Comparison of ENCODE assay signal across 9 cellular contexts in the genomic region with DNA sequence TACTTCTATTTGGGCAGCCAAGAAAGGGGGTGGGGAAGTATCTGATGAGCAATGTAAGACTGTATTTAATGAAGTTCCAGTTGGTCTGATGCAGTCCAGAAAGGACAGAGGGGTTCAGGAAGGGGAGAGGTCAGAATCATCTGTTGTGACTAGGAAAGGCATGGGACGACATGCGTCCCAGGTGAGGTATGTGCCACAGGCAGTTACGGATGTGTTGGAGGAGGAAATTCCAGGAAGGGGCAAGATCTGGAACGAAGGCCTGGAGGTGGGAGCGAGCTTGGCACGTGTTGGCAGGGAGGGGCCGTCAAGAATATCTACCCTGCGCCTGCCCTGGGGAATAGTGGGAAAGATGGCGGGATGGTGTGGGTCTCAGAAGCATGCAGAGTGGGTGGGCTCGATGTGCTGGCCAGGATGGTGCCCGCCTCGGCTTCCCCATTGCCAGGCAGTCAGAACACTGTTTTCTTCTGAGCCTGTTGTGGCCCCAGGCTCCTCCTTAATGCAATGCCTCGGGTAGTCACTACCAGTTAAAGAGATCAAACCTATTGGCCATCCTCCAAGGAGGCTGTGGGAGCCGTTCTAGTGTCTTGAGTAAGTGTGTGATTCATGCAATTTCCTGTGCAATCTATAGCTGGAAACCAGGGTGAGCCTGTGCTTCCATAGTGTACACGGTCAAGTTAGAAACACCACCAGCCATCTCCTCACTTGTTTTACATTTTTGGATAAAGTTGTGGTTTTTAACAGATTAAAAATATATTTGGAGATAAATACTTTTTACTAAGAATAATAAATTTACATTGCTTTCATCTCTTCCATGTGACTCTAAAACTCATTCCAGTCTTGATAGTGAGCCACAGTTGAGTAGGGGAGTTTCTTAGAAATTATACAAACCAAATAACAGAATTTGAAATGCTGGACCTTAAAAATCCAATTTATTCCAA. TPM values are rescaled to one million over a fixed set of nuclear protein-coding genes. Genes with fewer than 3 reads are reported as not detected.
DNase-seq lines count a peak whose midpoint lies in the region; ATAC-seq and TF ChIP-seq lines count a peak whose summit lies in the region.
"Had no signal": no experiment of that assay in that cellular context is flagged by ENCODE, and none has a peak within 500 bp of the region (broad histone marks: within the 10 kb centered on the region; RNA-seq: fewer than 3 reads in every experiment).

No MANE protein-coding gene starts in this region.

- H3K27ac ChIP-seq in Peyer's patch, result peak overlapping the region in 3 of 4 donors; percentile 23 to 73 (median 60)
- peak overlapping the region; percentile 14 to 80 for H3K27ac ChIP-seq in esophagus (ENCODE audit: low read depth in 2 of 2, low read length in 1 of 2)
- H3K27ac ChIP-seq in psoas muscle, result peak overlapping the region; percentile 25

- intact Hi-C loops in psoas muscle (cut with DNase I), result no loop called here

- H3K4me3 ChIP-seq in Peyer's patch, result no peak overlapping the region
- no peak overlapping the region for H3K4me3 ChIP-seq in esophagus (ENCODE audit: low read depth in 1 of 2, low read length in 2 of 2)
- H3K4me3 ChIP-seq in psoas muscle, result no peak overlapping the region

- H3K36me3 ChIP-seq in Peyer's patch, result no peaks in the 10 kb centered on the region
- H3K36me3 ChIP-seq in esophagus (ENCODE audit: control insufficient read depth in 2 of 2, insufficient read depth in 2 of 2, low read length in 1 of 2), result no peaks in the 10 kb centered on the region
- H3K36me3 ChIP-seq in psoas muscle (ENCODE audit: insufficient read depth in 1 of 2, low read depth in 1 of 2), result no peaks in the 10 kb centered on the region

- ATAC-seq in psoas muscle (peak in 2 of 4 donors; percentile 21 to 38), HG03175 (IDR thresholded peaks at IDR 0.05; ENCODE audit: unreplicated experiment) (no peak), GM21529 (IDR thresholded peaks at IDR 0.05; ENCODE audit: unreplicated experiment) (no peak), GM21423 (IDR thresholded peaks at IDR 0.05; ENCODE audit: unreplicated experiment) (no peak)

- H3K27me3 ChIP-seq in Peyer's patch (no peaks in the 10 kb centered on the region), esophagus (ENCODE audit: control insufficient read depth in 1 of 2, insufficient read depth in 2 of 2, low read length in 2 of 2) (no peaks in the 10 kb centered on the region), psoas muscle (ENCODE audit: insufficient read depth in 3 of 3, low read length in 2 of 3) (no peaks in the 10 kb centered on the region)

- H3K4me1 ChIP-seq in Peyer's patch (peaks cover 0 to 31% (median 4%) of the 10 kb centered on the region in 4 donors), esophagus (ENCODE audit: control insufficient read depth in 2 of 2, insufficient read depth in 2 of 2, low read length in 1 of 2) (peaks cover 2 to 14% of the 10 kb centered on the region in 2 donors), psoas muscle (peaks cover 33% of the 10 kb centered on the region)

- 39 to 52% methylated on average over 15 of the region's 15 CpGs for WGBS in esophagus, 2 donors
- WGBS in psoas muscle, 3 donors, result 79 to 81% (median 80%) methylated on average over 15 of the region's 15 CpGs

- TF ChIP-seq CTCF in Peyer's patch (IDR thresholded peaks at IDR 0.05) (no peak), psoas muscle (IDR thresholded peaks at IDR 0.05) (no peak)

- no peak for TF ChIP-seq POLR2A in Peyer's patch (IDR thresholded peaks at IDR 0.05)

- no peaks in the 10 kb centered on the region for H3K9me3 ChIP-seq in Peyer's patch
- H3K9me3 ChIP-seq in esophagus (ENCODE audit: control insufficient read depth in 2 of 2, insufficient read depth in 1 of 2, low read depth in 1 of 2, low read length in 1 of 2), result no peaks in the 10 kb centered on the region
- no peaks in the 10 kb centered on the region for H3K9me3 ChIP-seq in psoas muscle

- peak; percentile 100 for DNase-seq in ELR (ENCODE audit: low read depth)
- peak in 1 of 3 donors; percentile 78 for DNase-seq in Peyer's patch
- peak in 1 of 2 donors; percentile 37 for DNase-seq in psoas muscle
- DNase-seq in effector CD8-positive, alpha-beta T cell (lab: John Stamatoyannopoulos, UW), result no peak

RNA-seq across cellular contexts. Expression of a gene that starts 57.6 kb away (rescaled TPM):
- total RNA-seq in Peyer's patch (not detected), psoas muscle (under 1 TPM in 1 of 4 donors, not detected in 3; 0.19 TPM)
- polyA plus RNA-seq in esophagus (under 1 TPM in 1 of 2 donors, not detected in 1; 0.06 TPM), psoas muscle (under 1 TPM in 1 of 3 donors, not detected in 2; 0.04 TPM)
- total RNA-seq: urinary bladder had no signal
